ENCODE assay signal across 20 cellular contexts in the genomic region with DNA sequence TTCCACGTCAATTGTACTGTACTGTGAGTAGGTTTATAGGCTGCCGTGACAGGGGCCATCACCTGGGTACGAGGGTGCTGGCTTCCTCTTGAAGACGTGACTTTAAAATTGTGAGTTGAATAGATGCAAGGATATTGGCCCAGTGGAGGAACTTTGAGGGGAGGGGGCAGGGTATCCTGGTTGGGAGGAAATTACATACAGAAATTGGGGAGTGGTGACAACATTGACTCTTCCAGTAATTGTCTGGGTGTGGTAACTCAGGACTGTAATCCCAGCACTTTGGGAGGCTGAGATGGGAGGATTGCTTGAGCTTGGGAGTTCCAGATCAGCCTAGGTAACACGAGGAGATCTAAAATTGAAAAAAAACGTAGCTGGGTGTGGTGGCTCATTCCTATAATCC. TPM values are rescaled to one million over a fixed set of nuclear protein-coding genes. Genes with fewer than 3 reads are reported as not detected.
DNase-seq lines count a peak whose midpoint lies in the region; ATAC-seq and TF ChIP-seq lines count a peak whose summit lies in the region.
"Had no signal": no experiment of that assay in that cellular context is flagged by ENCODE, and none has a peak within 500 bp of the region (broad histone marks: within the 10 kb centered on the region; RNA-seq: fewer than 3 reads in every experiment).

No MANE protein-coding gene starts in this region.

- DNase-seq in NCI-H748 (lab: John Stamatoyannopoulos, UW; ENCODE audit: unreplicated experiment) = peak; percentile 42
- DNase-seq in NCI-H748 treated with DMSO at 0.1 percent for 48 hours (lab: John Stamatoyannopoulos, UW) = no peak
- DNase-seq in endothelial cell (ENCODE audit: low spot score) = no peak
- DNase-seq in trophoblast cell = peak; percentile 32 to 46
- no peak for DNase-seq in GM23248
- no peak for DNase-seq in COLO829 (ENCODE audit: low spot score)
- no peak for DNase-seq in stimulated activated naive CD8-positive, alpha-beta T cell treated with anti-CD3 and anti-CD28 coated beads, Interleukin-15, Interleukin-2, amounts not matched to agents 100 U/mL and 50 U/mL, for 24 hours
- DNase-seq: AML-193; Calu3; CD8-positive, alpha-beta memory T cell; DMS79 had no signal

- peak overlapping the region; percentile 63 for H3K9ac ChIP-seq in HUES6 (ENCODE audit: low read length)
- H3K9ac ChIP-seq in trophoblast cell (ENCODE audit: low read length) = no peak overlapping the region
- H3K9ac ChIP-seq in GM23248 = no peak overlapping the region
- H3K9ac ChIP-seq: BLaER1 had no signal

- no peak overlapping the region for H4K8ac ChIP-seq in trophoblast cell (ENCODE audit: low read depth, low read length)

- H3K79me1 ChIP-seq in trophoblast cell (ENCODE audit: low read length) = peaks cover 28% of the 10 kb centered on the region

- no peak overlapping the region for H4K12ac ChIP-seq in trophoblast cell (ENCODE audit: low read depth, low read length)

- no peak overlapping the region for H3K4ac ChIP-seq in trophoblast cell (ENCODE audit: low read depth, low read length)

- H3K36me3 ChIP-seq in HUES6 (ENCODE audit: control insufficient read depth, insufficient read depth, low read length) (no peaks in the 10 kb centered on the region), trophoblast cell (ENCODE audit: control insufficient read depth in 1 of 2, insufficient read depth in 2 of 2, low read length in 2 of 2) (no peaks in the 10 kb centered on the region), GM23248 (ENCODE audit: low read depth) (no peaks in the 10 kb centered on the region)
- H3K36me3 ChIP-seq: BLaER1 had no signal

- H2BK5ac ChIP-seq in trophoblast cell (ENCODE audit: low read depth, low read length, poor library complexity) = peak overlapping the region; percentile 23

- H3K79me2 ChIP-seq in trophoblast cell (ENCODE audit: control insufficient read depth, insufficient read depth, low read length, poor library complexity) (no peaks in the 10 kb centered on the region), GM23248 (ENCODE audit: insufficient read depth) (no peaks in the 10 kb centered on the region)

- peak overlapping the region; percentile 74 for H4K91ac ChIP-seq in trophoblast cell (ENCODE audit: low read depth, low read length)

- no peak overlapping the region for H2AK5ac ChIP-seq in trophoblast cell (ENCODE audit: low read length)

- peak overlapping the region; percentile 96 for H3K27ac ChIP-seq in HUES6 (ENCODE audit: low read depth, low read length)
- H3K27ac ChIP-seq in trophoblast cell (ENCODE audit: low read depth, low read length) = no peak overlapping the region
- H3K27ac ChIP-seq in GM23248 = no peak overlapping the region
- H3K27ac ChIP-seq: 22Rv1, BLaER1 had no signal

- no peak overlapping the region for H3K18ac ChIP-seq in trophoblast cell (ENCODE audit: low read length)

- H4K20me1 ChIP-seq in GM23248 (ENCODE audit: insufficient read depth) = no peaks in the 10 kb centered on the region
- H4K20me1 ChIP-seq: BLaER1 had no signal

- no peak overlapping the region for H3K4me3 ChIP-seq in HUES6 (ENCODE audit: low read depth, low read length)
- H3K4me3 ChIP-seq in trophoblast cell (ENCODE audit: low read depth, low read length) = no peak overlapping the region
- no peak overlapping the region for H3K4me3 ChIP-seq in GM23248
- H3K4me3 ChIP-seq: BLaER1, GM12878 had no signal

- TF ChIP-seq CTCF in endothelial cell (IDR thresholded peaks at IDR 0.05; ENCODE audit: unreplicated experiment) = no peak

- H3K9me3 ChIP-seq in HUES6 (ENCODE audit: control insufficient read depth, insufficient read depth, low read depth, low read length) = peaks cover 11% of the 10 kb centered on the region
- H3K9me3 ChIP-seq in trophoblast cell (ENCODE audit: insufficient read depth, low read depth, low read length) = peaks cover 1% of the 10 kb centered on the region
- H3K9me3 ChIP-seq in GM23248 (ENCODE audit: low read depth) = no peaks in the 10 kb centered on the region

- H3K23ac ChIP-seq in trophoblast cell (ENCODE audit: low read length) = no peak overlapping the region

- peak overlapping the region; percentile 25 for H2BK120ac ChIP-seq in trophoblast cell (ENCODE audit: insufficient read depth, low read length, poor library complexity)

- no peak overlapping the region for H3K14ac ChIP-seq in trophoblast cell (ENCODE audit: low read length)

- no peaks in the 10 kb centered on the region for H3K9me2 ChIP-seq in GM23248 (ENCODE audit: insufficient read depth)

- no peak overlapping the region for H3K27ac Mint-ChIP-seq in endothelial cell (ENCODE audit: unreplicated experiment)
- H3K27ac Mint-ChIP-seq: CD8-positive, alpha-beta memory T cell; IgD-negative memory B cell had no signal

- H3K4me1 ChIP-seq in HUES6 (ENCODE audit: control insufficient read depth, insufficient read depth, low read length) (peaks cover 38% of the 10 kb centered on the region), trophoblast cell (ENCODE audit: control insufficient read depth in 1 of 2, insufficient read depth in 2 of 2, low read length in 2 of 2) (peaks cover 15 to 19% of the 10 kb centered on the region in 2 experiments), GM23248 (ENCODE audit: insufficient read depth) (no peaks in the 10 kb centered on the region)
- H3K4me1 ChIP-seq: BLaER1 had no signal

- peaks cover 21% of the 10 kb centered on the region for H3K4me1 Mint-ChIP-seq in endothelial cell (ENCODE audit: unreplicated experiment)
- H3K4me1 Mint-ChIP-seq: CD8-positive, alpha-beta memory T cell; IgD-negative memory B cell had no signal

- H3K4me2 ChIP-seq in trophoblast cell (ENCODE audit: low read length) (no peak overlapping the region), GM23248 (ENCODE audit: unreplicated experiment) (no peak overlapping the region)
- H3K4me2 ChIP-seq: BLaER1 had no signal

- in situ Hi-C loops in GM23248 (cut with MboI) = no loop called here

- ATAC-seq in stimulated activated naive CD8-positive, alpha-beta T cell treated with anti-CD3 and anti-CD28 coated beads, Interleukin-15, Interleukin-2, amounts not matched to agents 100 U/mL and 50 U/mL, for 24 hours = no peak
- ATAC-seq: GM12878, HCT116 had no signal

- H2BK12ac ChIP-seq in trophoblast cell (ENCODE audit: low read length) = peak overlapping the region; percentile 78

- H3F3A ChIP-seq in GM23248 (ENCODE audit: insufficient read depth) = no peaks in the 10 kb centered on the region

- H3K27me3 ChIP-seq in HUES6 (ENCODE audit: control insufficient read depth, insufficient read depth, low read length) = no peaks in the 10 kb centered on the region
- H3K27me3 ChIP-seq in trophoblast cell (ENCODE audit: insufficient read depth, low read length) = no peaks in the 10 kb centered on the region
- no peaks in the 10 kb centered on the region for H3K27me3 ChIP-seq in GM23248 (replicated peaks; ENCODE audit: insufficient read depth)
- H3K27me3 ChIP-seq: BLaER1 had no signal

- H3K27me3 Mint-ChIP-seq in endothelial cell (ENCODE audit: unreplicated experiment) = peaks cover 7% of the 10 kb centered on the region
- H3K27me3 Mint-ChIP-seq: IgD-negative memory B cell had no signal

- no peaks in the 10 kb centered on the region for H3K9me3 Mint-ChIP-seq in endothelial cell (ENCODE audit: unreplicated experiment)

- peak overlapping the region; percentile 19 for H3K4me3 Mint-ChIP-seq in endothelial cell (ENCODE audit: unreplicated experiment)
- H3K4me3 Mint-ChIP-seq: CD8-positive, alpha-beta memory T cell; IgD-negative memory B cell had no signal

- H3K36me3 Mint-ChIP-seq in endothelial cell (ENCODE audit: low read depth, unreplicated experiment) = peaks cover 5% of the 10 kb centered on the region
- H3K36me3 Mint-ChIP-seq: CD8-positive, alpha-beta memory T cell; IgD-negative memory B cell had no signal

- WGBS in trophoblast cell (ENCODE audit: extremely low coverage, insufficient coverage, insufficient read length) = no CpG with 5 or more reads among the region's 6 CpGs
- 21 to 24% methylated on average over 6 of the region's 6 CpGs for WGBS in GM23248 (ENCODE audit: low coverage in 1 of 2, low lambda C conversion rate in 2 of 2, missing lambda C conversion rate in 2 of 2), 2 experiments

- H2AFZ ChIP-seq in trophoblast cell (ENCODE audit: insufficient read depth, low read length, poor library complexity) = peak overlapping the region; percentile 33
- no peak overlapping the region for H2AFZ ChIP-seq in GM23248

RNA-seq across cellular contexts. Expression of gene DPRX, which starts 30.4 kb away (rescaled TPM):
- not detected for total RNA-seq in endothelial cell (ENCODE audit: unreplicated experiment)
- polyA plus RNA-seq in trophoblast cell (2013) = 0.29 and 0.43 TPM in 2 replicates
- not detected in 2 replicates for total RNA-seq in GM23248 (2014; rRNA removed; shearing (Covaris generic))
- not detected in 2 replicates for polyA plus RNA-seq in GM23248 (2016; fragmentation: Nextera tagmentation; extraction: Ambion mirVana)
- total RNA-seq: A673; Calu3; CD8-positive, alpha-beta memory T cell; G401; GM12878; H4 had no signal
- polyA plus RNA-seq: CD8-positive, alpha-beta memory T cell; GM12878; IgD-negative memory B cell had no signal

Comparison
In these comparisons a context has a peak if more than half of its experiments do, and no peak if none do; other contexts are left out.
1. DNase-seq: peak in NCI-H748 (single experiment) and trophoblast cell (2 of 2); none in NCI-H748 treated with DMSO at 0.1 percent for 48 hours (single experiment), endothelial cell (single experiment), GM23248 (single experiment), COLO829 (single experiment) and stimulated activated naive CD8-positive, alpha-beta T cell treated with anti-CD3 and anti-CD28 coated beads, Interleukin-15, Interleukin-2, amounts not matched to agents 100 U/mL and 50 U/mL, for 24 hours (single experiment).